Comparison of ENCODE assay signal across 27 cellular contexts in the genomic region with DNA sequence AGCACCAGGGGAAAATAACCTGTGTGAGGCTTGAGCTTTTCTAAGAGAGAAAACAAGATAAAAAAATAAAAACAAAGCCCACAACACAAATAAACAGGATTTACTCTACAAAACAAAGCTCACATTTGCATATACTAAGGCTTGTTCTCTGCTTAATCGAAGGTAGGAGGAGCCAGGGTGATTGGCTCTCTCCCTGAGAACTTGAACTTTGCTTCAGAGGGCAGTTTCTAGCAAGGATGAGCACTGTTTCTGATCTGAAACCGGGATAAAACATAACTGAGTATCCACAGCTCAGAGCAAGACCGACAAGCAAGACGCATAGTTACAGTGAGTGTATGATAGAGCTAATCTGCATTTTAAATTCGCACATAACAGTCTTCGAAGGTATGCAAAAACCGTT.
"Had no signal": no experiment of that assay in that cellular context is flagged by ENCODE, and none has a peak within 500 bp of the region (broad histone marks: within the 10 kb centered on the region; RNA-seq: fewer than 3 reads in every experiment).

No MANE protein-coding gene starts in this region.

- H3K4me2 ChIP-seq: hepatocyte, smooth muscle cell had no signal

- FAIRE-seq: pancreas had no signal

- DNase-seq: heart right ventricle; islet precursor cell; left lung; mesendoderm; naive thymus-derived CD4-positive, alpha-beta T cell; nucleus accumbens; pancreas; posterior cingulate gyrus; retina; right cardiac atrium; sigmoid colon; stimulated activated CD4-positive, alpha-beta T cell treated with anti-CD3 and anti-CD28 coated beads, Interleukin-1b, Interleukin-23, amount 100 ng/mL, for 48 hours; stimulated activated CD4-positive, alpha-beta T cell treated with anti-CD3 and anti-CD28 coated beads, Interleukin-2, amount 100 ng/mL, for 48 hours; stimulated activated CD4-positive, alpha-beta T cell treated with anti-CD3 and anti-CD28 coated beads, Interleukin-4, amount 100 ng/mL, for 4 hours; stimulated activated naive B cell treated with anti-CD40 and anti-IgM and Interleukin-4, amounts not matched to agents 10 μg/mL and 1 μg/mL and 100 μg/mL, for 72 hours; stimulated activated naive CD8-positive, alpha-beta T cell treated with anti-CD3 and anti-CD28 coated beads, Interleukin-15, Interleukin-2, amounts not matched to agents 100 U/mL and 50 U/mL, for 24 hours; stomach; testis; thyroid gland; transverse colon; upper lobe of left lung had no signal

- H3K9me3 ChIP-seq: heart right ventricle, prostate gland, sigmoid colon, stomach, testis, thyroid gland, transverse colon, upper lobe of left lung, vagina had no signal

- H3K36me3 ChIP-seq: heart right ventricle, left lung, pancreas, prostate gland, sigmoid colon, stomach, thyroid gland, transverse colon, upper lobe of left lung, vagina had no signal

- ATAC-seq: heart right ventricle; left lung; naive thymus-derived CD4-positive, alpha-beta T cell; natural killer cell treated with Interleukin-12 subunit alpha and Interleukin-12 subunit beta and Interleukin-15 and Interleukin-18, amount 100 ng/mL, for 72 hours; pancreas; right cardiac atrium; stimulated activated naive B cell treated with anti-CD40 and anti-IgM and Interleukin-4, amounts not matched to agents 10 μg/mL and 1 μg/mL and 100 μg/mL, for 72 hours; stimulated activated naive CD8-positive, alpha-beta T cell treated with anti-CD3 and anti-CD28 coated beads, Interleukin-15, Interleukin-2, amounts not matched to agents 100 U/mL and 50 U/mL, for 24 hours had no signal

- H3K27me3 ChIP-seq: heart right ventricle, hepatocyte, left lung, pancreas, sigmoid colon, stomach, testis, thyroid gland, transverse colon, upper lobe of left lung, vagina had no signal

- H3K4me1 ChIP-seq: left lung, pancreas, prostate gland, sigmoid colon, stomach, thyroid gland, upper lobe of left lung, vagina had no signal

- H3K4me3 ChIP-seq: heart right ventricle, hepatocyte, left lung, lung, pancreas, prostate gland, sigmoid colon, smooth muscle cell, stomach, testis, thyroid gland, transverse colon, upper lobe of left lung, vagina had no signal

- H3K79me2 ChIP-seq: hepatocyte had no signal

- H3K27ac ChIP-seq: heart right ventricle, hepatocyte, left lung, pancreas, prostate gland, sigmoid colon, stomach, testis, thyroid gland, transverse colon, upper lobe of left lung, vagina had no signal

- H2AFZ ChIP-seq: hepatocyte had no signal
